In the genomic region with DNA sequence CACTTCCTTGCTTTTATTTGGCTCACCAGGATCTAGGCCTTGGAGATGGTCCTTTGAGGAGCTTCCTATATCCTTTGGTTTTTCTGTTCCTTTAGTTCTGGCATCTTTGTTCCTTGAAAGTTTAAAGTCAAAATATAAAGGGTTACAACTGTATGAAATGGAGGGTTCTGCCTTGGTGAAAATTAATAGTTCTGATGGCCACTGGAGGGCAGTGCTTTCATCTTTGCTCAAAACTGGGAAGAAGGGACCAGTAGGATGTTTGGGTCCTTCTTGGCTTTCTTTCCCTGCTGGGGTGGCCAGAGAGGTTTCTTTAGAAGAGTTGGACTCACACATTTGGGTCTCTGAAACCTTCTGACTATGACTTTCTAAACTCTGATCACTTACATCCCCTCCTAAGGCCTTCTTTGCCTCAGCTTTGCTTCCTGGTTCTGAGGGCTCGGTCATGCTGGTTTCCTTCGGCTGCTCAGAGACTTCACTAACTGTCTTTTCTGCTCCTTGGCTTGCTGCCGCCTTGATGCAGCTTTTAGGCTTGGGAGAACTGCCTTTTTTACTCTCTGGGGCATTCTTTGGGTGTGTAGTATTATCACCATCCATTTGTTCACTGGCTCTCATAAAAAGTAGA, we compare ENCODE assay signal across 9 cellular contexts. TPM values are rescaled to one million over a fixed set of nuclear protein-coding genes. Genes with fewer than 3 reads are reported as not detected.
DNase-seq lines count a peak whose midpoint lies in the region; ATAC-seq and TF ChIP-seq lines count a peak whose summit lies in the region.
"Had no signal": no experiment of that assay in that cellular context is flagged by ENCODE, and none has a peak within 500 bp of the region (broad histone marks: within the 10 kb centered on the region; RNA-seq: fewer than 3 reads in every experiment).

No MANE protein-coding gene starts in this region.

- DNase-seq in AG08395 (ENCODE audit: low spot score) (peak; percentile 32), GM13976 (ENCODE audit: low spot score) (no peak), WTC11 (ENCODE audit: low spot score) (no peak), kidney epithelial cell (ENCODE audit: low read depth) (no peak), UCSD-AML1 (lab: John Stamatoyannopoulos, UW; ENCODE audit: unreplicated experiment) (no peak)
- no peak for DNase-seq in activated naive CD8-positive, alpha-beta T cell treated with anti-CD3 and anti-CD28 coated beads, Interleukin-2, amount 50 U/mL, for 24 hours
- DNase-seq: RPMI8226 had no signal

- CTCF ChIA-PET in WTC11 (lab: Charles Lee) = interaction anchor here (0.6 to 5.0 kb wide), 4 partner anchors 11 to 243 kb away, joined by 3 to 31 read pairs (median 6); no protein-coding TSS in a partner anchor

- no peaks in the 10 kb centered on the region for H3K27me3 ChIP-seq in kidney epithelial cell (ENCODE audit: control insufficient read depth, insufficient read depth, low read length)

- no peak overlapping the region for H3K4me3 Mint-ChIP-seq in WTC11
- no peak overlapping the region for H3K4me3 Mint-ChIP-seq in activated naive CD8-positive, alpha-beta T cell treated with anti-CD3 and anti-CD28 coated beads, Interleukin-2, amount 50 U/mL, for 24 hours

- peaks cover 42% of the 10 kb centered on the region for H3K36me3 Mint-ChIP-seq in WTC11
- peaks cover 15% of the 10 kb centered on the region for H3K36me3 Mint-ChIP-seq in activated naive CD8-positive, alpha-beta T cell treated with anti-CD3 and anti-CD28 coated beads, Interleukin-2, amount 50 U/mL, for 24 hours (ENCODE audit: low read depth)

- TF ChIP-seq CTCF in GM13976 (IDR thresholded peaks at IDR 0.05; ENCODE audit: borderline replicate concordance, control extremely low read depth, extremely low read depth, insufficient read depth, missing control alignments) (peak; percentile 21), WTC11 (IDR thresholded peaks at IDR 0.05) (peak; percentile 32; the same call in 1 of the 2 replicates), kidney epithelial cell (IDR thresholded peaks at IDR 0.05; ENCODE audit: insufficient read depth, low read length, poor library complexity, severe bottlenecking) (peak; percentile 46)

- no peak overlapping the region for H3K27ac Mint-ChIP-seq in WTC11
- H3K27ac Mint-ChIP-seq in activated naive CD8-positive, alpha-beta T cell treated with anti-CD3 and anti-CD28 coated beads, Interleukin-2, amount 50 U/mL, for 24 hours = no peak overlapping the region

- peaks cover 1% of the 10 kb centered on the region for H3K36me3 ChIP-seq in kidney epithelial cell (ENCODE audit: control insufficient read depth, insufficient read depth, low read length)

- POLR2A ChIA-PET in WTC11 (lab: Charles Lee) = no interaction called here

- in situ Hi-C loops in GM13976 (cut with MboI; ENCODE audit: low sequenced_read_pairs, unreplicated experiment) = loop anchor here (10.0 kb wide), 1 partner anchor 104 kb away; a partner anchor contains a TSS

- no peaks in the 10 kb centered on the region for H3K4me1 Mint-ChIP-seq in WTC11
- peaks cover 13% of the 10 kb centered on the region for H3K4me1 Mint-ChIP-seq in activated naive CD8-positive, alpha-beta T cell treated with anti-CD3 and anti-CD28 coated beads, Interleukin-2, amount 50 U/mL, for 24 hours

- H3K9me3 Mint-ChIP-seq in WTC11 = no peaks in the 10 kb centered on the region
- H3K9me3 Mint-ChIP-seq in activated naive CD8-positive, alpha-beta T cell treated with anti-CD3 and anti-CD28 coated beads, Interleukin-2, amount 50 U/mL, for 24 hours = no peaks in the 10 kb centered on the region

- ATAC-seq in WTC11 = peak; percentile 48; the same call in 1 of the 2 replicates
- no peak for ATAC-seq in activated naive CD8-positive, alpha-beta T cell treated with anti-CD3 and anti-CD28 coated beads, Interleukin-2, amount 50 U/mL, for 24 hours
- no peak for ATAC-seq in HG03432 (IDR thresholded peaks at IDR 0.05; ENCODE audit: unreplicated experiment)
- ATAC-seq in HG03097 (IDR thresholded peaks at IDR 0.05; ENCODE audit: low FRiP score, unreplicated experiment) = no peak

- no peak overlapping the region for H3K4me3 ChIP-seq in kidney epithelial cell (ENCODE audit: low read depth, low read length)

- H3K27me3 Mint-ChIP-seq in WTC11 (ENCODE audit: low read depth) = no peaks in the 10 kb centered on the region; the same call in 1 of the 2 replicates
- H3K27me3 Mint-ChIP-seq in activated naive CD8-positive, alpha-beta T cell treated with anti-CD3 and anti-CD28 coated beads, Interleukin-2, amount 50 U/mL, for 24 hours = no peaks in the 10 kb centered on the region

TF ChIP-seq in WTC11, 78 proteins besides CTCF, POLR2A, EP300 and RAD21 (continues in another document):
- TF ChIP-seq, protein P1, sequence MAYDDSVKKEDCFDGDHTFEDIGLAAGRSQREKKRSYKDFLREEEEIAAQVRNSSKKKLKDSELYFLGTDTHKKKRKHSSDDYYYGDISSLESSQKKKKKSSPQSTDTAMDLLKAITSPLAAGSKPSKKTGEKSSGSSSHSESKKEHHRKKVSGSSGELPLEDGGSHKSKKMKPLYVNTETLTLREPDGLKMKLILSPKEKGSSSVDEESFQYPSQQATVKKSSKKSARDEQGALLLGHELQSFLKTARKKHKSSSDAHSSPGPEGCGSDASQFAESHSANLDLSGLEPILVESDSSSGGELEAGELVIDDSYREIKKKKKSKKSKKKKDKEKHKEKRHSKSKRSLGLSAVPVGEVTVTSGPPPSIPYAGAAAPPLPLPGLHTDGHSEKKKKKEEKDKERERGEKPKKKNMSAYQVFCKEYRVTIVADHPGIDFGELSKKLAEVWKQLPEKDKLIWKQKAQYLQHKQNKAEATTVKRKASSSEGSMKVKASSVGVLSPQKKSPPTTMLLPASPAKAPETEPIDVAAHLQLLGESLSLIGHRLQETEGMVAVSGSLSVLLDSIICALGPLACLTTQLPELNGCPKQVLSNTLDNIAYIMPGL (CRISPR knock-in tag; IDR thresholded peaks at IDR 0.05) = no peak
- TF ChIP-seq, protein P2, sequence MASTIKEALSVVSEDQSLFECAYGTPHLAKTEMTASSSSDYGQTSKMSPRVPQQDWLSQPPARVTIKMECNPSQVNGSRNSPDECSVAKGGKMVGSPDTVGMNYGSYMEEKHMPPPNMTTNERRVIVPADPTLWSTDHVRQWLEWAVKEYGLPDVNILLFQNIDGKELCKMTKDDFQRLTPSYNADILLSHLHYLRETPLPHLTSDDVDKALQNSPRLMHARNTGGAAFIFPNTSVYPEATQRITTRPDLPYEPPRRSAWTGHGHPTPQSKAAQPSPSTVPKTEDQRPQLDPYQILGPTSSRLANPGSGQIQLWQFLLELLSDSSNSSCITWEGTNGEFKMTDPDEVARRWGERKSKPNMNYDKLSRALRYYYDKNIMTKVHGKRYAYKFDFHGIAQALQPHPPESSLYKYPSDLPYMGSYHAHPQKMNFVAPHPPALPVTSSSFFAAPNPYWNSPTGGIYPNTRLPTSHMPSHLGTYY (CRISPR knock-in tag; IDR thresholded peaks at IDR 0.05) = no peak
- no peak for TF ChIP-seq JUN (CRISPR knock-in tag; IDR thresholded peaks at IDR 0.05)
- no peak for TF ChIP-seq ZNF263 (CRISPR knock-in tag; IDR thresholded peaks at IDR 0.05; ENCODE audit: low read depth)
- TF ChIP-seq TCF7 (CRISPR knock-in tag; IDR thresholded peaks at IDR 0.05; ENCODE audit: low read depth) = no peak
- no peak for TF ChIP-seq JAZF1 (CRISPR knock-in tag; IDR thresholded peaks at IDR 0.05)
- TF ChIP-seq, protein P3, sequence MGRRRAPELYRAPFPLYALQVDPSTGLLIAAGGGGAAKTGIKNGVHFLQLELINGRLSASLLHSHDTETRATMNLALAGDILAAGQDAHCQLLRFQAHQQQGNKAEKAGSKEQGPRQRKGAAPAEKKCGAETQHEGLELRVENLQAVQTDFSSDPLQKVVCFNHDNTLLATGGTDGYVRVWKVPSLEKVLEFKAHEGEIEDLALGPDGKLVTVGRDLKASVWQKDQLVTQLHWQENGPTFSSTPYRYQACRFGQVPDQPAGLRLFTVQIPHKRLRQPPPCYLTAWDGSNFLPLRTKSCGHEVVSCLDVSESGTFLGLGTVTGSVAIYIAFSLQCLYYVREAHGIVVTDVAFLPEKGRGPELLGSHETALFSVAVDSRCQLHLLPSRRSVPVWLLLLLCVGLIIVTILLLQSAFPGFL (CRISPR knock-in tag; IDR thresholded peaks at IDR 0.05; ENCODE audit: borderline replicate concordance) = no peak
- TF ChIP-seq SP1 (CRISPR knock-in tag; conservative IDR thresholded peaks at IDR 0.05) = no peak
- TF ChIP-seq, protein P4, sequence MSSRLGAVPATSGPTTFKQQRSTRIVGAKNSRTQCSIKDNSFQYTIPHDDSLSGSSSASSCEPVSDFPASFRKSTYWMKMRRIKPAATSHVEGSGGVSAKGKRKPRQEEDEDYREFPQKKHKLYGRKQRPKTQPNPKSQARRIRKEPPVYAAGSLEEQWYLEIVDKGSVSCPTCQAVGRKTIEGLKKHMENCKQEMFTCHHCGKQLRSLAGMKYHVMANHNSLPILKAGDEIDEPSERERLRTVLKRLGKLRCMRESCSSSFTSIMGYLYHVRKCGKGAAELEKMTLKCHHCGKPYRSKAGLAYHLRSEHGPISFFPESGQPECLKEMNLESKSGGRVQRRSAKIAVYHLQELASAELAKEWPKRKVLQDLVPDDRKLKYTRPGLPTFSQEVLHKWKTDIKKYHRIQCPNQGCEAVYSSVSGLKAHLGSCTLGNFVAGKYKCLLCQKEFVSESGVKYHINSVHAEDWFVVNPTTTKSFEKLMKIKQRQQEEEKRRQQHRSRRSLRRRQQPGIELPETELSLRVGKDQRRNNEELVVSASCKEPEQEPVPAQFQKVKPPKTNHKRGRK (CRISPR knock-in tag; IDR thresholded peaks at IDR 0.05; ENCODE audit: borderline replicate concordance) = no peak

RNA-seq across cellular contexts. Expression of a gene that starts 10.9 kb away (rescaled TPM):
- total RNA-seq in WTC11 (2021) (21.5 to 30.3 TPM (median 28.5 TPM) in 3 replicates), kidney epithelial cell (0.04 and 0.14 TPM in 2 replicates)

RNA-seq across cellular contexts. Expression of a gene that starts 36.7 kb away (rescaled TPM):
- total RNA-seq in WTC11 (2021) (28.2 to 29.9 TPM (median 28.5 TPM) in 3 replicates), kidney epithelial cell (12.6 and 16.3 TPM in 2 replicates)

RNA-seq across cellular contexts. Expression of a gene that starts 55.2 kb away (rescaled TPM):
- total RNA-seq in WTC11 (2021) (177 to 185 TPM (median 185 TPM) in 3 replicates), kidney epithelial cell (521 and 704 TPM in 2 replicates)

Comparison
In these comparisons a context has a peak if more than half of its experiments do, and no peak if none do; other contexts are left out.
1. RNA of a gene that starts 10.9 kb away (total RNA-seq): 21.5 to 30.3 TPM in WTC11; 0.04 to 0.14 TPM in kidney epithelial cell; every median in the first group is over 10 times any median in the second.
2. Peak in every context shown above with its lines, with median percentiles within 50 percentile points of each other: CTCF ChIP-seq.